1 cellular context compared by ENCODE assay signal in the genomic region with DNA sequence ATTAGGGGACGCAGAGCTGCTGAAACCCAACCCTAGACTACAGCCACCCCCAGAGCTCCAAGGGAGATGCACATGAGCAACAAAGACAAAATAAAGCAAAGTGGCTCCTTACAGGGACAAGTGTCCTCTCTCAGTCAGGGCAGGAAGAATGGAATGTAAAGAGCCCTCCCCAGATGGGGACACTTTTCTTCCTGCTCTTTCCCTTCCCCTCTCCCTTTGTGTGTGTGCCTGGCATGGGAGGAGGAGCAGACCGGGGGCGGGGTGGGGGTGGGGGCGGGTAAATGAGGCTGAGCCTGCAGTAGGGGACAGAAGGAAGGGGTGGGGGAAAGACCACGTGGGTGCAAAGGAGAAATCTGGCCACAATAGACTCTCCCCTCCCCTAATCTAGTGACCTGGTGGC.
TF ChIP-seq lines count a peak whose summit lies in the region.

No MANE protein-coding gene starts in this region.

TF ChIP-seq in GM23338, 12 proteins besides CTCF, POLR2A, EP300 and RAD21 (continued from another document):
- TF ChIP-seq, protein P1, sequence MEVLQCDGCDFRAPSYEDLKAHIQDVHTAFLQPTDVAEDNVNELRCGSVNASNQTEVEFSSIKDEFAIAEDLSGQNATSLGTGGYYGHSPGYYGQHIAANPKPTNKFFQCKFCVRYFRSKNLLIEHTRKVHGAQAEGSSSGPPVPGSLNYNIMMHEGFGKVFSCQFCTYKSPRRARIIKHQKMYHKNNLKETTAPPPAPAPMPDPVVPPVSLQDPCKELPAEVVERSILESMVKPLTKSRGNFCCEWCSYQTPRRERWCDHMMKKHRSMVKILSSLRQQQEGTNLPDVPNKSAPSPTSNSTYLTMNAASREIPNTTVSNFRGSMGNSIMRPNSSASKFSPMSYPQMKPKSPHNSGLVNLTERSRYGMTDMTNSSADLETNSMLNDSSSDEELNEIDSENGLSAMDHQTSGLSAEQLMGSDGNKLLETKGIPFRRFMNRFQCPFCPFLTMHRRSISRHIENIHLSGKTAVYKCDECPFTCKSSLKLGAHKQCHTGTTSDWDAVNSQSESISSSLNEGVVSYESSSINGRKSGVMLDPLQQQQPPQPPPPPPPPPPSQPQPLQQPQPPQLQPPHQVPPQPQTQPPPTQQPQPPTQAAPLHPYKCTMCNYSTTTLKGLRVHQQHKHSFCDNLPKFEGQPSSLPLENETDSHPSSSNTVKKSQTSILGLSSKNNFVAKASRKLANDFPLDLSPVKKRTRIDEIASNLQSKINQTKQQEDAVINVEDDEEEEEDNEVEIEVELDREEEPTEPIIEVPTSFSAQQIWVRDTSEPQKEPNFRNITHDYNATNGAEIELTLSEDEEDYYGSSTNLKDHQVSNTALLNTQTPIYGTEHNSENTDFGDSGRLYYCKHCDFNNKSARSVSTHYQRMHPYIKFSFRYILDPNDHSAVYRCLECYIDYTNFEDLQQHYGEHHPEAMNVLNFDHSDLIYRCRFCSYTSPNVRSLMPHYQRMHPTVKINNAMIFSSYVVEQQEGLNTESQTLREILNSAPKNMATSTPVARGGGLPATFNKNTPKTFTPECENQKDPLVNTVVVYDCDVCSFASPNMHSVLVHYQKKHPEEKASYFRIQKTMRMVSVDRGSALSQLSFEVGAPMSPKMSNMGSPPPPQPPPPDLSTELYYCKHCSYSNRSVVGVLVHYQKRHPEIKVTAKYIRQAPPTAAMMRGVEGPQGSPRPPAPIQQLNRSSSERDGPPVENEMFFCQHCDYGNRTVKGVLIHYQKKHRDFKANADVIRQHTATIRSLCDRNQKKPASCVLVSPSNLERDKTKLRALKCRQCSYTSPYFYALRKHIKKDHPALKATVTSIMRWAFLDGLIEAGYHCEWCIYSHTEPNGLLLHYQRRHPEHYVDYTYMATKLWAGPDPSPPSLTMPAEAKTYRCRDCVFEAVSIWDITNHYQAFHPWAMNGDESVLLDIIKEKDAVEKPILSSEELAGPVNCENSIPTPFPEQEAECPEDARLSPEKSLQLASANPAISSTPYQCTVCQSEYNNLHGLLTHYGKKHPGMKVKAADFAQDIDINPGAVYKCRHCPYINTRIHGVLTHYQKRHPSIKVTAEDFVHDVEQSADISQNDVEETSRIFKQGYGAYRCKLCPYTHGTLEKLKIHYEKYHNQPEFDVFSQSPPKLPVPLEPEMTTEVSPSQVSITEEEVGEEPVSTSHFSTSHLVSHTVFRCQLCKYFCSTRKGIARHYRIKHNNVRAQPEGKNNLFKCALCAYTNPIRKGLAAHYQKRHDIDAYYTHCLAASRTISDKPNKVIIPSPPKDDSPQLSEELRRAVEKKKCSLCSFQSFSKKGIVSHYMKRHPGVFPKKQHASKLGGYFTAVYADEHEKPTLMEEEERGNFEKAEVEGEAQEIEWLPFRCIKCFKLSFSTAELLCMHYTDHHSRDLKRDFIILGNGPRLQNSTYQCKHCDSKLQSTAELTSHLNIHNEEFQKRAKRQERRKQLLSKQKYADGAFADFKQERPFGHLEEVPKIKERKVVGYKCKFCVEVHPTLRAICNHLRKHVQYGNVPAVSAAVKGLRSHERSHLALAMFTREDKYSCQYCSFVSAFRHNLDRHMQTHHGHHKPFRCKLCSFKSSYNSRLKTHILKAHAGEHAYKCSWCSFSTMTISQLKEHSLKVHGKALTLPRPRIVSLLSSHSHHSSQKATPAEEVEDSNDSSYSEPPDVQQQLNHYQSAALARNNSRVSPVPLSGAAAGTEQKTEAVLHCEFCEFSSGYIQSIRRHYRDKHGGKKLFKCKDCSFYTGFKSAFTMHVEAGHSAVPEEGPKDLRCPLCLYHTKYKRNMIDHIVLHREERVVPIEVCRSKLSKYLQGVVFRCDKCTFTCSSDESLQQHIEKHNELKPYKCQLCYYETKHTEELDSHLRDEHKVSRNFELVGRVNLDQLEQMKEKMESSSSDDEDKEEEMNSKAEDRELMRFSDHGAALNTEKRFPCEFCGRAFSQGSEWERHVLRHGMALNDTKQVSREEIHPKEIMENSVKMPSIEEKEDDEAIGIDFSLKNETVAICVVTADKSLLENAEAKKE (CRISPR knock-in tag; IDR thresholded peaks at IDR 0.05) = no peak
